Comparison of ENCODE assay signal across 22 cellular contexts in genomic region chrX:79287724-79288123, GRCh38.
DNase-seq lines count a peak whose midpoint lies in the region; ATAC-seq lines count a peak whose summit lies in the region.
"Had no signal": no experiment of that assay in that cellular context is flagged by ENCODE, and none has a peak within 500 bp of the region (broad histone marks: within the 10 kb centered on the region; RNA-seq: fewer than 3 reads in every experiment).

No MANE protein-coding gene starts in this region.

- H3K27me3 Mint-ChIP-seq in activated CD4-positive, alpha-beta T cell treated with anti-CD3 and anti-CD28 coated beads for 36 hours: no peaks in the 10 kb centered on the region
- no peaks in the 10 kb centered on the region for H3K27me3 Mint-ChIP-seq in activated naive CD4-positive, alpha-beta T cell treated with anti-CD3 and anti-CD28 coated beads, Interleukin-2, amount 50 U/mL, for 24 hours
- H3K27me3 Mint-ChIP-seq in activated T-helper 2 cell treated with anti-CD3 and anti-CD28 coated beads, Interferon-gamma antibody, Interleukin-2, Interleukin-4, amounts not matched to agents 10 μg/mL and 5 μg/mL and 100 μg/mL, durations not matched to agents 14 hours and 24 hours and 36 hours (ENCODE audit: low read depth): no peaks in the 10 kb centered on the region

- H3K4me3 Mint-ChIP-seq in activated CD4-positive, alpha-beta T cell treated with anti-CD3 and anti-CD28 coated beads for 36 hours: peak overlapping the region; percentile 44
- H3K4me3 Mint-ChIP-seq in activated naive CD4-positive, alpha-beta T cell treated with anti-CD3 and anti-CD28 coated beads, Interleukin-2, amount 50 U/mL, for 24 hours: peak overlapping the region; percentile 57
- H3K4me3 Mint-ChIP-seq in activated T-helper 2 cell treated with anti-CD3 and anti-CD28 coated beads, Interferon-gamma antibody, Interleukin-2, Interleukin-4, amounts not matched to agents 10 μg/mL and 5 μg/mL and 100 μg/mL, durations not matched to agents 14 hours and 24 hours and 36 hours (ENCODE audit: low read depth): peak overlapping the region; percentile 68

- DNase-seq in activated CD4-positive, alpha-beta T cell treated with anti-CD3 and anti-CD28 coated beads for 36 hours: no peak
- DNase-seq in activated CD4-positive, alpha-beta T cell treated with anti-CD3 and anti-CD28 coated beads for 48 hours: no peak
- no peak for DNase-seq in activated naive CD4-positive, alpha-beta T cell treated with anti-CD3 and anti-CD28 coated beads, Interleukin-2, amount 50 U/mL, for 16 hours
- no peak for DNase-seq in activated T-helper 2 cell treated with anti-CD3 and anti-CD28 coated beads, Interferon-gamma antibody, Interleukin-2, Interleukin-4, amounts not matched to agents 10 μg/mL and 5 μg/mL and 100 μg/mL, durations not matched to agents 14 hours and 24 hours and 36 hours (ENCODE audit: low spot score)
- DNase-seq in mucosa of gallbladder (ENCODE audit: low spot score): no peak
- no peak for DNase-seq in NCI-H1092 treated with DMSO at 0.1 percent for 48 hours (lab: John Stamatoyannopoulos, UW)
- no peak for DNase-seq in posterior cingulate gyrus
- DNase-seq: AML-193; C1 segment of cervical spinal cord; DMS53; EL; GF-D8; H7; NCI-H1092; NCI-H1436 treated with DMSO at 0.1 percent for 48 hours; NCI-H2029; NCI-H2227 treated with DMSO at 0.1 percent for 48 hours; NCI-H510A; NK-92 treated with Interleukin-12 subunit alpha and Interleukin-12 subunit beta, amount 100 ng/mL, for 24 hours; SIG-M5 had no signal

- POLR2A ChIA-PET in activated CD4-positive, alpha-beta T cell treated with anti-CD3 and anti-CD28 coated beads for 36 hours (lab: Charles Lee): no interaction called here

- H3K9me3 Mint-ChIP-seq in activated CD4-positive, alpha-beta T cell treated with anti-CD3 and anti-CD28 coated beads for 36 hours (ENCODE audit: low read depth): no peaks in the 10 kb centered on the region
- no peaks in the 10 kb centered on the region for H3K9me3 Mint-ChIP-seq in activated naive CD4-positive, alpha-beta T cell treated with anti-CD3 and anti-CD28 coated beads, Interleukin-2, amount 50 U/mL, for 24 hours
- no peaks in the 10 kb centered on the region for H3K9me3 Mint-ChIP-seq in activated T-helper 2 cell treated with anti-CD3 and anti-CD28 coated beads, Interferon-gamma antibody, Interleukin-2, Interleukin-4, amounts not matched to agents 10 μg/mL and 5 μg/mL and 100 μg/mL, durations not matched to agents 14 hours and 24 hours and 36 hours

- peak; percentile 39 for ATAC-seq in activated CD4-positive, alpha-beta T cell treated with anti-CD3 and anti-CD28 coated beads for 36 hours
- ATAC-seq: K562 had no signal

- intact Hi-C loops in activated CD4-positive, alpha-beta T cell treated with anti-CD3 and anti-CD28 coated beads for 36 hours (cut with DNase I, micrococcal nuclease): loop anchor here (5.0 kb wide), 2 partner anchors 45 to 80 kb away; partner anchors contain the start of gene ITM2A (in 1 of the 2)
- intact Hi-C loops in activated T-helper 2 cell treated with anti-CD3 and anti-CD28 coated beads, Interferon-gamma antibody, Interleukin-2, Interleukin-4, amounts not matched to agents 10 μg/mL and 5 μg/mL and 100 μg/mL, durations not matched to agents 14 hours and 24 hours and 36 hours (cut with micrococcal nuclease): no loop called here
- intact Hi-C loops in posterior cingulate gyrus (cut with DNase I): no loop called here

- no peaks in the 10 kb centered on the region for H3K36me3 Mint-ChIP-seq in activated CD4-positive, alpha-beta T cell treated with anti-CD3 and anti-CD28 coated beads for 36 hours (ENCODE audit: low read depth)
- H3K36me3 Mint-ChIP-seq in activated naive CD4-positive, alpha-beta T cell treated with anti-CD3 and anti-CD28 coated beads, Interleukin-2, amount 50 U/mL, for 24 hours: peaks cover 2% of the 10 kb centered on the region
- no peaks in the 10 kb centered on the region for H3K36me3 Mint-ChIP-seq in activated T-helper 2 cell treated with anti-CD3 and anti-CD28 coated beads, Interferon-gamma antibody, Interleukin-2, Interleukin-4, amounts not matched to agents 10 μg/mL and 5 μg/mL and 100 μg/mL, durations not matched to agents 14 hours and 24 hours and 36 hours (ENCODE audit: low read depth)

- H3K27ac Mint-ChIP-seq in activated CD4-positive, alpha-beta T cell treated with anti-CD3 and anti-CD28 coated beads for 36 hours: peak overlapping the region; percentile 70
- H3K27ac Mint-ChIP-seq in activated naive CD4-positive, alpha-beta T cell treated with anti-CD3 and anti-CD28 coated beads, Interleukin-2, amount 50 U/mL, for 24 hours: peak overlapping the region; percentile 52
- H3K27ac Mint-ChIP-seq in activated T-helper 2 cell treated with anti-CD3 and anti-CD28 coated beads, Interferon-gamma antibody, Interleukin-2, Interleukin-4, amounts not matched to agents 10 μg/mL and 5 μg/mL and 100 μg/mL, durations not matched to agents 14 hours and 24 hours and 36 hours: peak overlapping the region; percentile 70

- peaks cover 44% of the 10 kb centered on the region for H3K4me1 Mint-ChIP-seq in activated CD4-positive, alpha-beta T cell treated with anti-CD3 and anti-CD28 coated beads for 36 hours
- H3K4me1 Mint-ChIP-seq in activated naive CD4-positive, alpha-beta T cell treated with anti-CD3 and anti-CD28 coated beads, Interleukin-2, amount 50 U/mL, for 24 hours: peaks cover 45% of the 10 kb centered on the region
- H3K4me1 Mint-ChIP-seq in activated T-helper 2 cell treated with anti-CD3 and anti-CD28 coated beads, Interferon-gamma antibody, Interleukin-2, Interleukin-4, amounts not matched to agents 10 μg/mL and 5 μg/mL and 100 μg/mL, durations not matched to agents 14 hours and 24 hours and 36 hours (ENCODE audit: low read depth): peaks cover 31% of the 10 kb centered on the region

- CTCF ChIA-PET in activated CD4-positive, alpha-beta T cell treated with anti-CD3 and anti-CD28 coated beads for 36 hours (lab: Charles Lee): no interaction called here

Comparison
In these comparisons a context has a peak if more than half of its experiments do, and no peak if none do; other contexts are left out.
1. intact Hi-C loops: an anchor here in activated CD4-positive, alpha-beta T cell treated with anti-CD3 and anti-CD28 coated beads for 36 hours (5.0 kb wide); none called in activated T-helper 2 cell treated with anti-CD3 and anti-CD28 coated beads, Interferon-gamma antibody, Interleukin-2, Interleukin-4, amounts not matched to agents 10 μg/mL and 5 μg/mL and 100 μg/mL, durations not matched to agents 14 hours and 24 hours and 36 hours and posterior cingulate gyrus.